10 cellular contexts compared by ENCODE assay signal in genomic region chr2:85843543-85843942, GRCh38. TPM values are rescaled to one million over a fixed set of nuclear protein-coding genes. Genes with fewer than 3 reads are reported as not detected.
DNase-seq lines count a peak whose midpoint lies in the region; ATAC-seq and TF ChIP-seq lines count a peak whose summit lies in the region.
"Had no signal": no experiment of that assay in that cellular context is flagged by ENCODE, and none has a peak within 500 bp of the region (broad histone marks: within the 10 kb centered on the region; RNA-seq: fewer than 3 reads in every experiment).

No MANE protein-coding gene starts in this region.

- POLR2A ChIA-PET in CD4-positive, alpha-beta T cell (lab: Charles Lee) = interaction anchor here (1.4 kb wide), 1 partner anchor 45 kb away, joined by 7 read pairs; the partner anchor contains the start of gene ST3GAL5
- POLR2A ChIA-PET in activated CD8-positive, alpha-beta T cell treated with anti-CD3 and anti-CD28 coated beads, Interleukin-2, amount 10 ng/mL, durations not matched to agents 7 days and 5 days (lab: Charles Lee) = interaction anchor here (0.6 kb wide), 1 partner anchor 497 kb away, joined by 4 read pairs; no protein-coding TSS in a partner anchor

- CTCF ChIA-PET in CD4-positive, alpha-beta T cell (lab: Charles Lee) = interaction anchor here (1.4 kb wide), 1 partner anchor 8 kb away, joined by 3 read pairs; no protein-coding TSS in a partner anchor
- CTCF ChIA-PET in activated CD8-positive, alpha-beta T cell treated with anti-CD3 and anti-CD28 coated beads, Interleukin-2, amount 10 ng/mL, durations not matched to agents 7 days and 5 days (lab: Charles Lee) = interaction anchor here (0.7 to 2.7 kb wide), 7 partner anchors 10 to 403 kb away, joined by 3 to 8 read pairs (median 3); no protein-coding TSS in a partner anchor

- H3K36me3 ChIP-seq in lower lobe of right lung = peaks cover 85% of the 10 kb centered on the region

- TF ChIP-seq CTCF in CD4-positive, alpha-beta T cell (IDR thresholded peaks at IDR 0.05) = peak; percentile 28
- TF ChIP-seq CTCF in HFFc6 (IDR thresholded peaks at IDR 0.05) = peak; percentile 76
- TF ChIP-seq CTCF in lower lobe of right lung (IDR thresholded peaks at IDR 0.05) = peak; percentile 50

- H3K4me1 Mint-ChIP-seq in CD4-positive, alpha-beta T cell (ENCODE audit: low read depth) = peaks cover 26% of the 10 kb centered on the region
- H3K4me1 Mint-ChIP-seq in HFFc6 (ENCODE audit: low read depth) = peaks cover 22% of the 10 kb centered on the region
- peaks cover 24% of the 10 kb centered on the region for H3K4me1 Mint-ChIP-seq in activated CD8-positive, alpha-beta T cell treated with anti-CD3 and anti-CD28 coated beads, Interleukin-2, amount 10 ng/mL, durations not matched to agents 7 days and 5 days (ENCODE audit: low read depth)

- H3K9me3 Mint-ChIP-seq in CD4-positive, alpha-beta T cell = no peaks in the 10 kb centered on the region
- no peaks in the 10 kb centered on the region; the same call in 1 of the 2 replicates for H3K9me3 Mint-ChIP-seq in HFFc6
- peaks cover 9% of the 10 kb centered on the region for H3K9me3 Mint-ChIP-seq in activated CD8-positive, alpha-beta T cell treated with anti-CD3 and anti-CD28 coated beads, Interleukin-2, amount 10 ng/mL, durations not matched to agents 7 days and 5 days (ENCODE audit: insufficient read depth)
- H3K9me3 Mint-ChIP-seq: effector memory CD8-positive, alpha-beta T cell had no signal

- H3K27me3 Mint-ChIP-seq in CD4-positive, alpha-beta T cell = no peaks in the 10 kb centered on the region
- H3K27me3 Mint-ChIP-seq in HFFc6 (ENCODE audit: insufficient read depth) = peaks cover 5% of the 10 kb centered on the region
- H3K27me3 Mint-ChIP-seq in activated CD8-positive, alpha-beta T cell treated with anti-CD3 and anti-CD28 coated beads, Interleukin-2, amount 10 ng/mL, durations not matched to agents 7 days and 5 days (ENCODE audit: low read depth) = no peaks in the 10 kb centered on the region
- H3K27me3 Mint-ChIP-seq: effector memory CD8-positive, alpha-beta T cell had no signal

- H3K4me1 ChIP-seq in lower lobe of right lung = no peaks in the 10 kb centered on the region

- H3K36me3 Mint-ChIP-seq in CD4-positive, alpha-beta T cell (ENCODE audit: low read depth) = peaks cover 88% of the 10 kb centered on the region
- H3K36me3 Mint-ChIP-seq in HFFc6 (ENCODE audit: low read depth) = peaks cover 54% of the 10 kb centered on the region
- peaks cover 81% of the 10 kb centered on the region for H3K36me3 Mint-ChIP-seq in activated CD8-positive, alpha-beta T cell treated with anti-CD3 and anti-CD28 coated beads, Interleukin-2, amount 10 ng/mL, durations not matched to agents 7 days and 5 days (ENCODE audit: low read depth)

- ATAC-seq in CD4-positive, alpha-beta T cell (ENCODE audit: poor library complexity) = no peak
- ATAC-seq in activated CD8-positive, alpha-beta T cell treated with anti-CD3 and anti-CD28 coated beads, Interleukin-2, amount 10 ng/mL, durations not matched to agents 7 days and 5 days = no peak
- no peak for ATAC-seq in lower lobe of right lung
- ATAC-seq: effector memory CD8-positive, alpha-beta T cell had no signal

- intact Hi-C loops in CD4-positive, alpha-beta T cell (cut with DNase I, micrococcal nuclease) = no loop called here
- intact Hi-C loops in lower lobe of right lung (cut with DNase I) = no loop called here

- H3K27ac ChIP-seq in CD4-positive, alpha-beta T cell (ENCODE audit: low read depth, low read length) = no peak overlapping the region
- H3K27ac ChIP-seq in lower lobe of right lung = no peak overlapping the region

- no peak overlapping the region for H3K27ac Mint-ChIP-seq in CD4-positive, alpha-beta T cell
- H3K27ac Mint-ChIP-seq in HFFc6 = no peak overlapping the region
- H3K27ac Mint-ChIP-seq in activated CD8-positive, alpha-beta T cell treated with anti-CD3 and anti-CD28 coated beads, Interleukin-2, amount 10 ng/mL, durations not matched to agents 7 days and 5 days = no peak overlapping the region
- H3K27ac Mint-ChIP-seq: effector memory CD8-positive, alpha-beta T cell had no signal

- no peak overlapping the region for H3K4me3 ChIP-seq in lower lobe of right lung

- DNase-seq in CD4-positive, alpha-beta T cell = no peak
- DNase-seq in HFFc6 (no peak), lower lobe of right lung (no peak), middle frontal gyrus (ENCODE audit: extremely low spot score, low spot score) (no peak), HuH-7 (ENCODE audit: low spot score) (no peak), NCI-H2171 (lab: John Stamatoyannopoulos, UW) (no peak), SHP77 (lab: John Stamatoyannopoulos, UW) (no peak)
- peak; percentile 43 for DNase-seq in activated CD8-positive, alpha-beta T cell treated with anti-CD3 and anti-CD28 coated beads, Interleukin-2, amount 10 ng/mL, durations not matched to agents 7 days and 5 days
- DNase-seq: effector memory CD8-positive, alpha-beta T cell; NK-92 treated with Interleukin-12 subunit alpha and Interleukin-12 subunit beta, amount 100 ng/mL, for 24 hours had no signal

- no peaks in the 10 kb centered on the region for H3K27me3 ChIP-seq in CD4-positive, alpha-beta T cell (ENCODE audit: control insufficient read depth, insufficient read depth, low read length)
- no peaks in the 10 kb centered on the region for H3K27me3 ChIP-seq in lower lobe of right lung (ENCODE audit: low read depth)

- H3K9me3 ChIP-seq in CD4-positive, alpha-beta T cell (ENCODE audit: control insufficient read depth, low read length) = peaks cover 4% of the 10 kb centered on the region
- peaks cover 4% of the 10 kb centered on the region for H3K9me3 ChIP-seq in lower lobe of right lung

- no peak overlapping the region for H3K4me3 Mint-ChIP-seq in CD4-positive, alpha-beta T cell
- no peak overlapping the region for H3K4me3 Mint-ChIP-seq in HFFc6
- no peak overlapping the region for H3K4me3 Mint-ChIP-seq in activated CD8-positive, alpha-beta T cell treated with anti-CD3 and anti-CD28 coated beads, Interleukin-2, amount 10 ng/mL, durations not matched to agents 7 days and 5 days
- H3K4me3 Mint-ChIP-seq: effector memory CD8-positive, alpha-beta T cell had no signal

RNA-seq across cellular contexts. Expression of gene ST3GAL5, which starts 45.2 kb away (rescaled TPM):
- total RNA-seq in CD4-positive, alpha-beta T cell = 10 to 100 TPM; 76.7 to 77.8 TPM
- total RNA-seq in HFFc6 (2021; fragmentation: NEBNext Ultra II Directional; extraction: Animal tissue kit (Norgen Biotek cat#: 25700)) = 10 to 100 TPM; 12.7 to 17.4 (median 15.2) TPM
- total RNA-seq in activated CD8-positive, alpha-beta T cell treated with anti-CD3 and anti-CD28 coated beads, Interleukin-2, amount 10 ng/mL, durations not matched to agents 7 days and 5 days = 10 to 100 TPM; 43.4 to 46.7 TPM
- 72.4 TPM for total RNA-seq in lower lobe of right lung
